ENCODE assay signal across 17 cellular contexts in the genomic region with DNA sequence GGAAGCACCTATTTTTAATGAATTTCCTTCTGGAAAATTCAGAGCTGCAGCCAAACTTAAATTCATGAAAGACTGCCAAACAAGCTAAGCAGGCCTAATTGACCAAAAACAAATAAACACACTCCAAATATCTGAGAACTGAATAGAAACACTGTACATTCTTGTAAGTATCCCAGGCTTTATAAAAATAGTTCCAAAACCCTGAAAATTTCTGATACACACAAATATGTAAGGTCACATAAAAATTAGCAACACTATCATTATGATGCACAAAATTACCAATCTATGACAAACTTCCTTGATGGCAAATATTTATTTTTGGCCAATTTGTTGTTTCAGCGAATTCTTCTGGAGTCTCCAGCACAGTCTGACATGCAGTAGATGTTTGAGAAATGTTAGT.
DNase-seq lines count a peak whose midpoint lies in the region; ATAC-seq and TF ChIP-seq lines count a peak whose summit lies in the region.
"Had no signal": no experiment of that assay in that cellular context is flagged by ENCODE, and none has a peak within 500 bp of the region (broad histone marks: within the 10 kb centered on the region; RNA-seq: fewer than 3 reads in every experiment).

No MANE protein-coding gene starts in this region.

- no peak overlapping the region for H2AFZ ChIP-seq in PC-3 (ENCODE audit: low read length)
- peak overlapping the region; percentile 18 for H2AFZ ChIP-seq in neural progenitor cell (replicated peaks)
- H2AFZ ChIP-seq in SK-N-SH (ENCODE audit: low read depth) = no peak overlapping the region
- H2AFZ ChIP-seq: GM23338 had no signal

- DNase-seq in AG08396 (ENCODE audit: low spot score) (peak; percentile 13), PC-3 (no peak), choroid plexus epithelial cell (ENCODE audit: low read depth) (peak; percentile 54), neural progenitor cell (ENCODE audit: low spot score) (no peak), DMS79 treated with DMSO at 0.1 percent for 48 hours (lab: John Stamatoyannopoulos, UW) (no peak), SK-N-SH (no peak), DMS153 treated with DMSO at 0.1 percent for 48 hours (lab: John Stamatoyannopoulos, UW; ENCODE audit: unreplicated experiment) (no peak)
- no peak for DNase-seq in stimulated activated CD4-positive, alpha-beta T cell treated with anti-CD3 and anti-CD28 coated beads, Interleukin-1b, Interleukin-23, amount 100 ng/mL, for 48 hours
- DNase-seq: AML-193, Caco-2, DMS53, NCI-H187, NCI-H446, NCI-H748 treated with DMSO at 0.1 percent for 48 hours had no signal

- H3K9ac ChIP-seq in PC-3 (ENCODE audit: low read length) (no peak overlapping the region), neural progenitor cell (no peak overlapping the region), SK-N-SH (no peak overlapping the region)

- H3K4me1 Mint-ChIP-seq in neural progenitor cell = peaks cover 9% of the 10 kb centered on the region

- no peaks in the 10 kb centered on the region for H3F3A ChIP-seq in PC-3 (ENCODE audit: low read length, unreplicated experiment)
- peaks cover 11% of the 10 kb centered on the region for H3F3A ChIP-seq in neural progenitor cell (ENCODE audit: low read depth)
- H3F3A ChIP-seq in SK-N-SH (replicated peaks; ENCODE audit: insufficient read depth) = no peaks in the 10 kb centered on the region

- TF ChIP-seq EP300 in SK-N-SH (IDR thresholded peaks at IDR 0.05; ENCODE audit: borderline replicate concordance in 1 of 2, low read depth in 1 of 2, low read length in 1 of 2) = no peak

- TF ChIP-seq RAD21 in SK-N-SH (IDR thresholded peaks at IDR 0.05; ENCODE audit: low read length) = no peak

- H3K27me3 ChIP-seq in PC-3 (ENCODE audit: low read length) = no peaks in the 10 kb centered on the region
- no peaks in the 10 kb centered on the region for H3K27me3 ChIP-seq in neural progenitor cell
- no peaks in the 10 kb centered on the region for H3K27me3 ChIP-seq in SK-N-SH (ENCODE audit: insufficient read depth)

- H4K20me1 ChIP-seq in PC-3 (ENCODE audit: low read length) (no peaks in the 10 kb centered on the region), neural progenitor cell (ENCODE audit: low read depth) (no peaks in the 10 kb centered on the region), SK-N-SH (ENCODE audit: insufficient read depth) (no peaks in the 10 kb centered on the region)

- POLR2A ChIA-PET in PC-3 (lab: Charles Lee; ENCODE audit: unreplicated experiment) = no interaction called here
- POLR2A ChIA-PET in SK-N-SH (lab: Yijun Ruan, JAX) = no interaction called here

- H3K9me2 ChIP-seq in PC-3 (replicated peaks; ENCODE audit: low read length) (no peaks in the 10 kb centered on the region), SK-N-SH (no peaks in the 10 kb centered on the region)

- peaks cover 3% of the 10 kb centered on the region; the same call in 1 of the 2 replicates for H3K4me1 ChIP-seq in PC-3 (ENCODE audit: insufficient read depth, low read length)
- H3K4me1 ChIP-seq in neural progenitor cell = peaks cover 17% of the 10 kb centered on the region
- H3K4me1 ChIP-seq in SK-N-SH (ENCODE audit: control insufficient read depth in 1 of 2, insufficient read depth in 2 of 2, low read depth in 1 of 2, low read length in 1 of 2) = no peaks in the 10 kb centered on the region
- H3K4me1 ChIP-seq: Caco-2 had no signal

- no peak overlapping the region for H3K27ac Mint-ChIP-seq in neural progenitor cell
- H3K27ac Mint-ChIP-seq: GM23338 had no signal

- H3K36me3 Mint-ChIP-seq in neural progenitor cell = no peaks in the 10 kb centered on the region

- no peaks in the 10 kb centered on the region for H3K9me3 ChIP-seq in PC-3 (ENCODE audit: low read length)
- H3K9me3 ChIP-seq in neural progenitor cell (ENCODE audit: low read depth) = no peaks in the 10 kb centered on the region
- no peaks in the 10 kb centered on the region for H3K9me3 ChIP-seq in SK-N-SH
- H3K9me3 ChIP-seq: Caco-2 had no signal

- TF ChIP-seq CTCF in PC-3 (conservative IDR thresholded peaks at IDR 0.05; ENCODE audit: low read depth, low read length) = no peak
- no peak for TF ChIP-seq CTCF in choroid plexus epithelial cell (conservative IDR thresholded peaks at IDR 0.05; ENCODE audit: low read depth, low read length)
- no peak for TF ChIP-seq CTCF in neural progenitor cell (IDR thresholded peaks at IDR 0.05)
- TF ChIP-seq CTCF in SK-N-SH (IDR thresholded peaks at IDR 0.05) = no peak

- H3K4me3 ChIP-seq in PC-3 (ENCODE audit: low read length) (no peak overlapping the region), choroid plexus epithelial cell (ENCODE audit: low read depth, low read length) (no peak overlapping the region), neural progenitor cell (no peak overlapping the region), SK-N-SH (ENCODE audit: low read depth in 2 of 2, low read length in 1 of 2) (no peak overlapping the region)
- H3K4me3 ChIP-seq: GM23338 had no signal

- H3K4me3 Mint-ChIP-seq in neural progenitor cell = no peak overlapping the region
- H3K4me3 Mint-ChIP-seq: GM23338 had no signal

- no peak overlapping the region for H3K4me2 ChIP-seq in PC-3 (ENCODE audit: low read length)
- no peak overlapping the region for H3K4me2 ChIP-seq in neural progenitor cell
- H3K4me2 ChIP-seq in SK-N-SH = no peak overlapping the region
- H3K4me2 ChIP-seq: GM23338 had no signal

- H3K79me2 ChIP-seq in PC-3 (ENCODE audit: low read length) (no peaks in the 10 kb centered on the region), neural progenitor cell (ENCODE audit: low read depth) (no peaks in the 10 kb centered on the region), SK-N-SH (ENCODE audit: insufficient read depth) (no peaks in the 10 kb centered on the region)

- peaks cover 6% of the 10 kb centered on the region for H3K27me3 Mint-ChIP-seq in neural progenitor cell (ENCODE audit: insufficient read depth, low read depth)

- 64% methylated on average over 1 of the region's 1 CpG for WGBS in SK-N-SH (ENCODE audit: low lambda C conversion rate)

- CTCF ChIA-PET in PC-3 (lab: Charles Lee) = no interaction called here
- CTCF ChIA-PET in SK-N-SH (lab: Yijun Ruan, JAX) = no interaction called here

- ATAC-seq in PC-3 = 0 out of 2 replicates have a peak, but pooled peaks have one; percentile 18
- ATAC-seq: GM23338, HCT116 had no signal

- H3K36me3 ChIP-seq in PC-3 (ENCODE audit: low read depth, low read length) (no peaks in the 10 kb centered on the region), neural progenitor cell (no peaks in the 10 kb centered on the region), SK-N-SH (replicated peaks in 1 of 2; ENCODE audit: control insufficient read depth in 1 of 2, insufficient read depth in 2 of 2, low read length in 1 of 2) (no peaks in the 10 kb centered on the region)

- peaks cover 6% of the 10 kb centered on the region for H3K9me3 Mint-ChIP-seq in neural progenitor cell

- intact Hi-C loops in PC-3 (cut with micrococcal nuclease) = no loop called here

- no TSS peak for BruUV-seq in PC-3 (replicated peaks; lab: Mats Ljungman, UMichigan)

- H3K27ac ChIP-seq in PC-3 (ENCODE audit: low read length) = no peak overlapping the region
- no peak overlapping the region for H3K27ac ChIP-seq in neural progenitor cell
- H3K27ac ChIP-seq in SK-N-SH (ENCODE audit: low read depth in 2 of 2, low read length in 1 of 2) = no peak overlapping the region
- H3K27ac ChIP-seq: HL-60 had no signal

TF ChIP-seq in SK-N-SH, 30 proteins besides CTCF, POLR2A, EP300 and RAD21:
- TF ChIP-seq POLR2AphosphoS5 (IDR thresholded peaks at IDR 0.05; ENCODE audit: low read depth, low read length) (no peak), CHD2 (IDR thresholded peaks at IDR 0.05; ENCODE audit: low read length, partially characterized antibody) (no peak), FOXJ3 (CRISPR knock-in tag; IDR thresholded peaks at IDR 0.05) (no peak), FOSL2 (IDR thresholded peaks at IDR 0.05; ENCODE audit: borderline replicate concordance, low read depth) (no peak), RCOR1 (IDR thresholded peaks at IDR 0.05; ENCODE audit: low read length) (no peak), JUND (IDR thresholded peaks at IDR 0.05) (no peak), TCF12 (IDR thresholded peaks at IDR 0.05) (no peak), SMC3 (IDR thresholded peaks at IDR 0.05; ENCODE audit: low read depth, low read length) (no peak)
- TF ChIP-seq, protein P1, sequence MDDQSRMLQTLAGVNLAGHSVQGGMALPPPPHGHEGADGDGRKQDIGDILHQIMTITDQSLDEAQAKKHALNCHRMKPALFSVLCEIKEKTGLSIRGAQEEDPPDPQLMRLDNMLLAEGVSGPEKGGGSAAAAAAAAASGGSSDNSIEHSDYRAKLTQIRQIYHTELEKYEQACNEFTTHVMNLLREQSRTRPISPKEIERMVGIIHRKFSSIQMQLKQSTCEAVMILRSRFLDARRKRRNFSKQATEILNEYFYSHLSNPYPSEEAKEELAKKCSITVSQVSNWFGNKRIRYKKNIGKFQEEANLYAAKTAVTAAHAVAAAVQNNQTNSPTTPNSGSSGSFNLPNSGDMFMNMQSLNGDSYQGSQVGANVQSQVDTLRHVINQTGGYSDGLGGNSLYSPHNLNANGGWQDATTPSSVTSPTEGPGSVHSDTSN (IDR thresholded peaks at IDR 0.05) = no peak
- TF ChIP-seq, protein P2, sequence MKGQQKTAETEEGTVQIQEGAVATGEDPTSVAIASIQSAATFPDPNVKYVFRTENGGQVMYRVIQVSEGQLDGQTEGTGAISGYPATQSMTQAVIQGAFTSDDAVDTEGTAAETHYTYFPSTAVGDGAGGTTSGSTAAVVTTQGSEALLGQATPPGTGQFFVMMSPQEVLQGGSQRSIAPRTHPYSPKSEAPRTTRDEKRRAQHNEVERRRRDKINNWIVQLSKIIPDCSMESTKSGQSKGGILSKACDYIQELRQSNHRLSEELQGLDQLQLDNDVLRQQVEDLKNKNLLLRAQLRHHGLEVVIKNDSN (IDR thresholded peaks at IDR 0.05; ENCODE audit: borderline replicate concordance, low read depth) = no peak
- TF ChIP-seq, protein P3, sequence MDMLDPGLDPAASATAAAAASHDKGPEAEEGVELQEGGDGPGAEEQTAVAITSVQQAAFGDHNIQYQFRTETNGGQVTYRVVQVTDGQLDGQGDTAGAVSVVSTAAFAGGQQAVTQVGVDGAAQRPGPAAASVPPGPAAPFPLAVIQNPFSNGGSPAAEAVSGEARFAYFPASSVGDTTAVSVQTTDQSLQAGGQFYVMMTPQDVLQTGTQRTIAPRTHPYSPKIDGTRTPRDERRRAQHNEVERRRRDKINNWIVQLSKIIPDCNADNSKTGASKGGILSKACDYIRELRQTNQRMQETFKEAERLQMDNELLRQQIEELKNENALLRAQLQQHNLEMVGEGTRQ (IDR thresholded peaks at IDR 0.05; ENCODE audit: borderline replicate concordance, low read depth, low read length) = no peak
TF ChIP-seq in SK-N-SH: peak in this region for 0.

Comparison
In these comparisons a context has a peak if more than half of its experiments do, and no peak if none do; other contexts are left out.
1. DNase-seq: peak in AG08396 (single experiment) and choroid plexus epithelial cell (single experiment); none in PC-3 (single experiment), neural progenitor cell (single experiment), DMS79 treated with DMSO at 0.1 percent for 48 hours (single experiment), stimulated activated CD4-positive, alpha-beta T cell treated with anti-CD3 and anti-CD28 coated beads, Interleukin-1b, Interleukin-23, amount 100 ng/mL, for 48 hours (single experiment), SK-N-SH (single experiment) and DMS153 treated with DMSO at 0.1 percent for 48 hours (single experiment).